ENCODE assay signal across 27 cellular contexts in genomic region chr12:34190054-34190453, GRCh38.
"Had no signal": no experiment of that assay in that cellular context is flagged by ENCODE, and none has a peak within 500 bp of the region (broad histone marks: within the 10 kb centered on the region; RNA-seq: fewer than 3 reads in every experiment).

No MANE protein-coding gene starts in this region.

- H3K4me1 ChIP-seq: esophagus squamous epithelium, psoas muscle, tibial nerve, upper lobe of left lung had no signal

- H3K9me3 ChIP-seq: esophagus squamous epithelium, lower lobe of right lung, ovary, psoas muscle, spleen, thoracic aorta, tibial nerve, upper lobe of left lung had no signal

- H3K4me1 Mint-ChIP-seq: immature natural killer cell, natural killer cell had no signal

- DNase-seq: dermis blood vessel endothelial cell; effector memory CD8-positive, alpha-beta T cell; erythroblast; esophagus squamous epithelium; foreskin melanocyte; glutamatergic neuron; hypothalamus; immature natural killer cell; islet precursor cell; kidney glomerular epithelial cell; left colon; left ventricle myocardium superior; lower lobe of right lung; natural killer cell; occipital lobe; ovary; psoas muscle; right cardiac atrium; spleen; stimulated activated CD4-positive, alpha-beta T cell treated with anti-CD3 and anti-CD28 coated beads, Interleukin-4, amount 100 ng/mL, for 4 hours; upper lobe of left lung had no signal

- H3K4me3 ChIP-seq: coronary artery, esophagus squamous epithelium, lower lobe of right lung, ovary, psoas muscle, skin epidermis, spleen, thoracic aorta, tibial nerve, upper lobe of left lung had no signal

- H3K36me3 Mint-ChIP-seq: immature natural killer cell; natural killer cell; stimulated activated memory B cell treated with anti-CD40 and anti-IgM and Interleukin-4, amounts not matched to agents 10 μg/mL and 1 μg/mL and 100 μg/mL, for 72 hours had no signal

- H3K9me3 Mint-ChIP-seq: effector memory CD8-positive, alpha-beta T cell; immature natural killer cell; natural killer cell; stimulated activated memory B cell treated with anti-CD40 and anti-IgM and Interleukin-4, amounts not matched to agents 10 μg/mL and 1 μg/mL and 100 μg/mL, for 72 hours; stimulated activated naive CD8-positive, alpha-beta T cell treated with anti-CD3 and anti-CD28 coated beads, Interleukin-15, Interleukin-2, amounts not matched to agents 100 ng/mL and 50 ng/mL, for 24 hours had no signal

- ATAC-seq: effector memory CD8-positive, alpha-beta T cell; left colon; left ventricle myocardium superior; lower lobe of right lung; natural killer cell; psoas muscle; right cardiac atrium; stimulated activated memory B cell treated with anti-CD40 and anti-IgM and Interleukin-4, amounts not matched to agents 10 μg/mL and 1 μg/mL and 100 μg/mL, for 72 hours had no signal

- H3K36me3 ChIP-seq: esophagus squamous epithelium, lower lobe of right lung, ovary, spleen, thoracic aorta, tibial nerve, upper lobe of left lung had no signal

- H3K27me3 ChIP-seq: esophagus squamous epithelium, ovary, spleen, tibial nerve, upper lobe of left lung had no signal

- H3K4me3 Mint-ChIP-seq: effector memory CD8-positive, alpha-beta T cell; immature natural killer cell; natural killer cell; stimulated activated memory B cell treated with anti-CD40 and anti-IgM and Interleukin-4, amounts not matched to agents 10 μg/mL and 1 μg/mL and 100 μg/mL, for 72 hours; stimulated activated naive CD8-positive, alpha-beta T cell treated with anti-CD3 and anti-CD28 coated beads, Interleukin-15, Interleukin-2, amounts not matched to agents 100 ng/mL and 50 ng/mL, for 24 hours had no signal

- H3K27ac ChIP-seq: coronary artery, esophagus squamous epithelium, lower lobe of right lung, ovary, psoas muscle, skin epidermis, spleen, thoracic aorta, tibial nerve, upper lobe of left lung had no signal

- H3K27ac Mint-ChIP-seq: effector memory CD8-positive, alpha-beta T cell; immature natural killer cell; natural killer cell; stimulated activated memory B cell treated with anti-CD40 and anti-IgM and Interleukin-4, amounts not matched to agents 10 μg/mL and 1 μg/mL and 100 μg/mL, for 72 hours; stimulated activated naive CD8-positive, alpha-beta T cell treated with anti-CD3 and anti-CD28 coated beads, Interleukin-15, Interleukin-2, amounts not matched to agents 100 ng/mL and 50 ng/mL, for 24 hours had no signal
